Comparison of ENCODE assay signal across 22 cellular contexts in genomic region chr1:207789792-207790787, GRCh38. TPM values are rescaled to one million over a fixed set of nuclear protein-coding genes. Genes with fewer than 3 reads are reported as not detected.
DNase-seq lines count a peak whose midpoint lies in the region; FAIRE-seq and TF ChIP-seq lines count a peak whose summit lies in the region.
"Had no signal": no experiment of that assay in that cellular context is flagged by ENCODE, and none has a peak within 500 bp of the region (broad histone marks: within the 10 kb centered on the region; RNA-seq: fewer than 3 reads in every experiment).

No MANE protein-coding gene starts in this region.

- no peaks in the 10 kb centered on the region for H3K4me1 ChIP-seq in CD4-positive, alpha-beta memory T cell (ENCODE audit: insufficient read depth, low read length)
- H3K4me1 ChIP-seq: heart right ventricle, spleen had no signal

- peak; percentile 51 for DNase-seq in DMS53 treated with DMSO at 0.1 percent for 48 hours (lab: John Stamatoyannopoulos, UW; ENCODE audit: unreplicated experiment)
- peak; percentile 63 for DNase-seq in LNCaP clone FGC (ENCODE audit: low read depth)
- no peak for DNase-seq in progenitor cell of endocrine pancreas (ENCODE audit: low spot score, unreplicated experiment)
- DNase-seq in CD4-positive, alpha-beta memory T cell = no peak
- DNase-seq in activated CD8-positive, alpha-beta memory T cell treated with anti-CD3 and anti-CD28 coated beads, Interleukin-2, amount 50 U/mL, for 48 hours = no peak
- no peak for DNase-seq in NCI-H226
- no peak for DNase-seq in Ammon's horn (ENCODE audit: low spot score)
- DNase-seq: activated CD4-positive, alpha-beta T cell treated with anti-CD3 and anti-CD28 coated beads for 4 hours; activated naive CD4-positive, alpha-beta T cell treated with anti-CD3 and anti-CD28 coated beads, Interleukin-2, amount 50 U/mL, for 16 hours; Calu3; esophagus squamous epithelium; GDM1; heart right ventricle; naive thymus-derived CD8-positive, alpha-beta T cell; NCI-H1417 treated with DMSO at 0.1 percent for 48 hours; posterior cingulate gyrus; spleen; T-helper 9 cell had no signal

- POLR2A ChIA-PET in CD4-positive, alpha-beta memory T cell (lab: Charles Lee; ENCODE audit: partially characterized antibody) = no interaction called here

- H3K36me3 Mint-ChIP-seq in progenitor cell of endocrine pancreas (ENCODE audit: insufficient read depth) = peaks cover 13% of the 10 kb centered on the region
- peaks cover 12 to 58% of the 10 kb centered on the region in 2 donors for H3K36me3 Mint-ChIP-seq in CD4-positive, alpha-beta memory T cell

- H3K36me3 ChIP-seq in CD4-positive, alpha-beta memory T cell (ENCODE audit: insufficient read depth, low read length) = peaks cover 7% of the 10 kb centered on the region

- peak overlapping the region; percentile 71 for H3K27ac Mint-ChIP-seq in progenitor cell of endocrine pancreas
- peak overlapping the region in 2 of 7 donors; percentile 19 to 74 for H3K27ac Mint-ChIP-seq in CD4-positive, alpha-beta memory T cell

- no peaks in the 10 kb centered on the region for H3K9me3 Mint-ChIP-seq in progenitor cell of endocrine pancreas (ENCODE audit: low read depth)
- H3K9me3 Mint-ChIP-seq in CD4-positive, alpha-beta memory T cell = no peaks in the 10 kb centered on the region
- H3K9me3 Mint-ChIP-seq: naive thymus-derived CD8-positive, alpha-beta T cell had no signal

- no peaks in the 10 kb centered on the region for H3K9me3 ChIP-seq in CD4-positive, alpha-beta memory T cell (ENCODE audit: control insufficient read depth in 1 of 2, low read length in 2 of 2)
- H3K9me3 ChIP-seq: esophagus squamous epithelium, heart right ventricle, spleen, suprapubic skin had no signal

- CTCF ChIA-PET in CD4-positive, alpha-beta memory T cell (lab: Charles Lee; ENCODE audit: partially characterized antibody) = interaction anchor here (1.1 to 1.4 kb wide), 2 partner anchors 22 to 79 kb away, joined by 3 read pairs; no protein-coding TSS in a partner anchor

- H3K4me3 ChIP-seq in LNCaP clone FGC (ENCODE audit: low read depth, low read length) = peak overlapping the region; percentile 37
- H3K4me3 ChIP-seq in CD4-positive, alpha-beta memory T cell (ENCODE audit: low read length in 2 of 2) = no peak overlapping the region
- H3K4me3 ChIP-seq: esophagus squamous epithelium, GM12878, heart right ventricle, SK-N-MC, spleen, suprapubic skin had no signal

- H3K4me3 Mint-ChIP-seq in progenitor cell of endocrine pancreas (ENCODE audit: low read depth) = no peak overlapping the region
- H3K4me3 Mint-ChIP-seq in CD4-positive, alpha-beta memory T cell = no peak overlapping the region
- H3K4me3 Mint-ChIP-seq: naive thymus-derived CD8-positive, alpha-beta T cell had no signal

- H3K27me3 ChIP-seq in CD4-positive, alpha-beta memory T cell (ENCODE audit: insufficient read depth, low read length) = no peaks in the 10 kb centered on the region
- H3K27me3 ChIP-seq: esophagus squamous epithelium, heart right ventricle, spleen, suprapubic skin had no signal

- no peaks in the 10 kb centered on the region for H3K27me3 Mint-ChIP-seq in progenitor cell of endocrine pancreas
- no peaks in the 10 kb centered on the region for H3K27me3 Mint-ChIP-seq in CD4-positive, alpha-beta memory T cell
- H3K27me3 Mint-ChIP-seq: naive thymus-derived CD8-positive, alpha-beta T cell had no signal

- H3K4me1 Mint-ChIP-seq in progenitor cell of endocrine pancreas (ENCODE audit: low read depth) = peaks cover 8% of the 10 kb centered on the region
- H3K4me1 Mint-ChIP-seq in CD4-positive, alpha-beta memory T cell = peaks cover 0 to 6% (median 2%) of the 10 kb centered on the region in 4 donors

- TF ChIP-seq CTCF in LNCaP clone FGC (IDR thresholded peaks at IDR 0.05; ENCODE audit: control insufficient read depth, extremely low read depth, insufficient read depth) (no peak), progenitor cell of endocrine pancreas (IDR thresholded peaks at IDR 0.05; ENCODE audit: unreplicated experiment) (no peak)

- H3K27ac ChIP-seq in CD4-positive, alpha-beta memory T cell (ENCODE audit: low read depth, low read length) = no peak overlapping the region
- H3K27ac ChIP-seq: esophagus squamous epithelium, heart right ventricle, SK-N-MC, spleen, suprapubic skin had no signal

- intact Hi-C loops in CD4-positive, alpha-beta memory T cell (cut with micrococcal nuclease) = no loop called here

- peak; percentile 51 for FAIRE-seq in colon (lab: Jason Lieb, UNC)
- FAIRE-seq: GM12878 had no signal

RNA-seq across cellular contexts. Expression of gene CD46, which starts 38.2 kb away (rescaled TPM):
- 214 and 230 TPM in 2 replicates for total RNA-seq in progenitor cell of endocrine pancreas
- total RNA-seq in CD4-positive, alpha-beta memory T cell = 100 to 1,000 TPM; 217 to 234 TPM
- polyA plus RNA-seq in CD4-positive, alpha-beta memory T cell = 100 to 1,000 TPM; 171 to 176 TPM

Comparison
In these comparisons a context has a peak if more than half of its experiments do, and no peak if none do; other contexts are left out.
1. DNase-seq: peak in DMS53 treated with DMSO at 0.1 percent for 48 hours (single experiment) and LNCaP clone FGC (single experiment); none in progenitor cell of endocrine pancreas (single experiment), CD4-positive, alpha-beta memory T cell (0 of 5), activated CD8-positive, alpha-beta memory T cell treated with anti-CD3 and anti-CD28 coated beads, Interleukin-2, amount 50 U/mL, for 48 hours (single experiment), NCI-H226 (single experiment) and Ammon's horn (single experiment).